In the genomic region with DNA sequence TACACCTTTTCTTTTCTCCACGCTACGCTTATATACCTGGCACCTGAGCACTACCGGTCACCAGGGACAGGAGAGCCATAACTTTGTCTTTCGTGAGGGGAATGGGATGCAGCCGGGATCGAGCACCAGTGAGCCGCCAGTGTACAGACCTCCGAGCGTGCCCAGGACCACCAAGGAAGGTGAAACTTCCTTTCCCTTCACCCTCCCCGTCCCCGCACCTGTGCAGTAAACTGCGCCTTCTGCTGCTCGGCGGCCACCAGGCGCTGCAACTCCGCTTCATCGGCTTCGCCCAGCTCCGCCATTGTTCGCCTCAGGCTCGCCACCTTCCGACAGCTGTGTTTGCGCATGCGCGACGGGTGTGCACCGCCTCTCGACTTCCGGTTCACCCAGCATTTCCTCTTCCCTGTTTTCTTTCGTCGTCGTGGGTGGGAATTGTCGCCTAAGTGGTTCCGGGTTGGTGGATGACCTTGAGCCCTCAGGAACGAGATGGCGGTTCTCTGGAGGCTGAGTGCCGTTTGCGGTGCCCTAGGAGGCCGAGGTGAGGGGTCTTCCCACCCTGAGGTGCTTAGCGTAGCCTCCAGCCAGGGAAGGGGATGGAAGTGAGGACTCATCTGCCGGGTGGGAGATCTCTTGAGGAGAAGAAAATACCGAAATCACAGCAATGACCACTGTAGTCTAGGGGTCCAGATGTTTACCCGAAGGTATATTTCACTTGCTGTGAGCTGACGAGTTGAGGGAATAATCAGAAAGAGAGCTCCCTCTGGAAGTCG, we compare ENCODE assay signal across 1 cellular context.
A peak's percentile ranks its signal among the peaks of the same experiment; 100 is the strongest.
TF ChIP-seq lines count a peak whose summit lies in the region.

SDHD (plus strand) TSS at position 452 of the 770 bp plus-strand sequence; CDS start at position 487, 35 bp downstream.
TIMM8B (minus strand) TSS at position 335 of the 770 bp plus-strand sequence; CDS start at position 302, 33 bp downstream.

TF ChIP-seq in K562, 482 proteins besides CTCF, POLR2A, EP300 and RAD21 (continued from another document and continues in another):
- TF ChIP-seq, protein P1, sequence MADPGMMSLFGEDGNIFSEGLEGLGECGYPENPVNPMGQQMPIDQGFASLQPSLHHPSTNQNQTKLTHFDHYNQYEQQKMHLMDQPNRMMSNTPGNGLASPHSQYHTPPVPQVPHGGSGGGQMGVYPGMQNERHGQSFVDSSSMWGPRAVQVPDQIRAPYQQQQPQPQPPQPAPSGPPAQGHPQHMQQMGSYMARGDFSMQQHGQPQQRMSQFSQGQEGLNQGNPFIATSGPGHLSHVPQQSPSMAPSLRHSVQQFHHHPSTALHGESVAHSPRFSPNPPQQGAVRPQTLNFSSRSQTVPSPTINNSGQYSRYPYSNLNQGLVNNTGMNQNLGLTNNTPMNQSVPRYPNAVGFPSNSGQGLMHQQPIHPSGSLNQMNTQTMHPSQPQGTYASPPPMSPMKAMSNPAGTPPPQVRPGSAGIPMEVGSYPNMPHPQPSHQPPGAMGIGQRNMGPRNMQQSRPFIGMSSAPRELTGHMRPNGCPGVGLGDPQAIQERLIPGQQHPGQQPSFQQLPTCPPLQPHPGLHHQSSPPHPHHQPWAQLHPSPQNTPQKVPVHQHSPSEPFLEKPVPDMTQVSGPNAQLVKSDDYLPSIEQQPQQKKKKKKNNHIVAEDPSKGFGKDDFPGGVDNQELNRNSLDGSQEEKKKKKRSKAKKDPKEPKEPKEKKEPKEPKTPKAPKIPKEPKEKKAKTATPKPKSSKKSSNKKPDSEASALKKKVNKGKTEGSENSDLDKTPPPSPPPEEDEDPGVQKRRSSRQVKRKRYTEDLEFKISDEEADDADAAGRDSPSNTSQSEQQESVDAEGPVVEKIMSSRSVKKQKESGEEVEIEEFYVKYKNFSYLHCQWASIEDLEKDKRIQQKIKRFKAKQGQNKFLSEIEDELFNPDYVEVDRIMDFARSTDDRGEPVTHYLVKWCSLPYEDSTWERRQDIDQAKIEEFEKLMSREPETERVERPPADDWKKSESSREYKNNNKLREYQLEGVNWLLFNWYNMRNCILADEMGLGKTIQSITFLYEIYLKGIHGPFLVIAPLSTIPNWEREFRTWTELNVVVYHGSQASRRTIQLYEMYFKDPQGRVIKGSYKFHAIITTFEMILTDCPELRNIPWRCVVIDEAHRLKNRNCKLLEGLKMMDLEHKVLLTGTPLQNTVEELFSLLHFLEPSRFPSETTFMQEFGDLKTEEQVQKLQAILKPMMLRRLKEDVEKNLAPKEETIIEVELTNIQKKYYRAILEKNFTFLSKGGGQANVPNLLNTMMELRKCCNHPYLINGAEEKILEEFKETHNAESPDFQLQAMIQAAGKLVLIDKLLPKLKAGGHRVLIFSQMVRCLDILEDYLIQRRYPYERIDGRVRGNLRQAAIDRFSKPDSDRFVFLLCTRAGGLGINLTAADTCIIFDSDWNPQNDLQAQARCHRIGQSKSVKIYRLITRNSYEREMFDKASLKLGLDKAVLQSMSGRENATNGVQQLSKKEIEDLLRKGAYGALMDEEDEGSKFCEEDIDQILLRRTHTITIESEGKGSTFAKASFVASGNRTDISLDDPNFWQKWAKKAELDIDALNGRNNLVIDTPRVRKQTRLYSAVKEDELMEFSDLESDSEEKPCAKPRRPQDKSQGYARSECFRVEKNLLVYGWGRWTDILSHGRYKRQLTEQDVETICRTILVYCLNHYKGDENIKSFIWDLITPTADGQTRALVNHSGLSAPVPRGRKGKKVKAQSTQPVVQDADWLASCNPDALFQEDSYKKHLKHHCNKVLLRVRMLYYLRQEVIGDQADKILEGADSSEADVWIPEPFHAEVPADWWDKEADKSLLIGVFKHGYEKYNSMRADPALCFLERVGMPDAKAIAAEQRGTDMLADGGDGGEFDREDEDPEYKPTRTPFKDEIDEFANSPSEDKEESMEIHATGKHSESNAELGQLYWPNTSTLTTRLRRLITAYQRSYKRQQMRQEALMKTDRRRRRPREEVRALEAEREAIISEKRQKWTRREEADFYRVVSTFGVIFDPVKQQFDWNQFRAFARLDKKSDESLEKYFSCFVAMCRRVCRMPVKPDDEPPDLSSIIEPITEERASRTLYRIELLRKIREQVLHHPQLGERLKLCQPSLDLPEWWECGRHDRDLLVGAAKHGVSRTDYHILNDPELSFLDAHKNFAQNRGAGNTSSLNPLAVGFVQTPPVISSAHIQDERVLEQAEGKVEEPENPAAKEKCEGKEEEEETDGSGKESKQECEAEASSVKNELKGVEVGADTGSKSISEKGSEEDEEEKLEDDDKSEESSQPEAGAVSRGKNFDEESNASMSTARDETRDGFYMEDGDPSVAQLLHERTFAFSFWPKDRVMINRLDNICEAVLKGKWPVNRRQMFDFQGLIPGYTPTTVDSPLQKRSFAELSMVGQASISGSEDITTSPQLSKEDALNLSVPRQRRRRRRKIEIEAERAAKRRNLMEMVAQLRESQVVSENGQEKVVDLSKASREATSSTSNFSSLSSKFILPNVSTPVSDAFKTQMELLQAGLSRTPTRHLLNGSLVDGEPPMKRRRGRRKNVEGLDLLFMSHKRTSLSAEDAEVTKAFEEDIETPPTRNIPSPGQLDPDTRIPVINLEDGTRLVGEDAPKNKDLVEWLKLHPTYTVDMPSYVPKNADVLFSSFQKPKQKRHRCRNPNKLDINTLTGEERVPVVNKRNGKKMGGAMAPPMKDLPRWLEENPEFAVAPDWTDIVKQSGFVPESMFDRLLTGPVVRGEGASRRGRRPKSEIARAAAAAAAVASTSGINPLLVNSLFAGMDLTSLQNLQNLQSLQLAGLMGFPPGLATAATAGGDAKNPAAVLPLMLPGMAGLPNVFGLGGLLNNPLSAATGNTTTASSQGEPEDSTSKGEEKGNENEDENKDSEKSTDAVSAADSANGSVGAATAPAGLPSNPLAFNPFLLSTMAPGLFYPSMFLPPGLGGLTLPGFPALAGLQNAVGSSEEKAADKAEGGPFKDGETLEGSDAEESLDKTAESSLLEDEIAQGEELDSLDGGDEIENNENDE (IDR thresholded peaks at IDR 0.05; ENCODE audit: low read depth, low read length): no peak
- peak in 1 of 2 experiments; percentile 43; a peak in 1 of 4 replicates for TF ChIP-seq CSDE1 (IDR thresholded peaks at IDR 0.05)
- 0 out of 2 replicates have a peak, but pooled peaks have one; percentile 24 for TF ChIP-seq NCOR1 (IDR thresholded peaks at IDR 0.05)
- TF ChIP-seq IRF9 (tag; IDR thresholded peaks at IDR 0.05): no peak
- TF ChIP-seq SP2 (IDR thresholded peaks at IDR 0.05; ENCODE audit: extremely low read depth, low read depth, low read length, poor library complexity, severe bottlenecking): peak; percentile 38
- no peak for TF ChIP-seq ZNF584 (CRISPR knock-in tag; IDR thresholded peaks at IDR 0.05; ENCODE audit: low read depth)
- peak; percentile 89 for TF ChIP-seq GTF2E2 (tag; IDR thresholded peaks at IDR 0.05)
- peak; percentile 97 for TF ChIP-seq RBFOX2 (IDR thresholded peaks at IDR 0.05; ENCODE audit: low read depth, low read length)
- TF ChIP-seq ZKSCAN8 (CRISPR knock-in tag; IDR thresholded peaks at IDR 0.05): no peak
- TF ChIP-seq, protein P2, sequence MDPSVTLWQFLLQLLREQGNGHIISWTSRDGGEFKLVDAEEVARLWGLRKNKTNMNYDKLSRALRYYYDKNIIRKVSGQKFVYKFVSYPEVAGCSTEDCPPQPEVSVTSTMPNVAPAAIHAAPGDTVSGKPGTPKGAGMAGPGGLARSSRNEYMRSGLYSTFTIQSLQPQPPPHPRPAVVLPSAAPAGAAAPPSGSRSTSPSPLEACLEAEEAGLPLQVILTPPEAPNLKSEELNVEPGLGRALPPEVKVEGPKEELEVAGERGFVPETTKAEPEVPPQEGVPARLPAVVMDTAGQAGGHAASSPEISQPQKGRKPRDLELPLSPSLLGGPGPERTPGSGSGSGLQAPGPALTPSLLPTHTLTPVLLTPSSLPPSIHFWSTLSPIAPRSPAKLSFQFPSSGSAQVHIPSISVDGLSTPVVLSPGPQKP (CRISPR knock-in tag; IDR thresholded peaks at IDR 0.05): no peak
- TF ChIP-seq, protein P3, sequence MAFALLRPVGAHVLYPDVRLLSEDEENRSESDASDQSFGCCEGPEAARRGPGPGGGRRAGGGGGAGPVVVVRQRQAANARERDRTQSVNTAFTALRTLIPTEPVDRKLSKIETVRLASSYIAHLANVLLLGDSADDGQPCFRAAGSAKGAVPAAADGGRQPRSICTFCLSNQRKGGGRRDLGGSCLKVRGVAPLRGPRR (CRISPR knock-in tag; IDR thresholded peaks at IDR 0.05): peak; percentile 18; the same call in 1 of the 2 replicates
- no peak for TF ChIP-seq RBM14 (IDR thresholded peaks at IDR 0.05; ENCODE audit: borderline replicate concordance, insufficient read depth, low read depth, low read length)
- peak; percentile 7; the same call in 1 of the 2 replicates for TF ChIP-seq GTF2F1 (IDR thresholded peaks at IDR 0.05; ENCODE audit: low read depth, low read length)
- peak; percentile 29; the same call in 1 of the 2 replicates for TF ChIP-seq CBFB (CRISPR knock-in tag; IDR thresholded peaks at IDR 0.05)
- TF ChIP-seq ATF3 (IDR thresholded peaks at IDR 0.05): no peak
- no peak for TF ChIP-seq ATF3 (CRISPR knock-in tag; conservative IDR thresholded peaks at IDR 0.05)
- TF ChIP-seq PREB (CRISPR knock-in tag; IDR thresholded peaks at IDR 0.05): no peak
- no peak for TF ChIP-seq SETDB1 (IDR thresholded peaks at IDR 0.05; ENCODE audit: low read length)
- TF ChIP-seq, protein P4, sequence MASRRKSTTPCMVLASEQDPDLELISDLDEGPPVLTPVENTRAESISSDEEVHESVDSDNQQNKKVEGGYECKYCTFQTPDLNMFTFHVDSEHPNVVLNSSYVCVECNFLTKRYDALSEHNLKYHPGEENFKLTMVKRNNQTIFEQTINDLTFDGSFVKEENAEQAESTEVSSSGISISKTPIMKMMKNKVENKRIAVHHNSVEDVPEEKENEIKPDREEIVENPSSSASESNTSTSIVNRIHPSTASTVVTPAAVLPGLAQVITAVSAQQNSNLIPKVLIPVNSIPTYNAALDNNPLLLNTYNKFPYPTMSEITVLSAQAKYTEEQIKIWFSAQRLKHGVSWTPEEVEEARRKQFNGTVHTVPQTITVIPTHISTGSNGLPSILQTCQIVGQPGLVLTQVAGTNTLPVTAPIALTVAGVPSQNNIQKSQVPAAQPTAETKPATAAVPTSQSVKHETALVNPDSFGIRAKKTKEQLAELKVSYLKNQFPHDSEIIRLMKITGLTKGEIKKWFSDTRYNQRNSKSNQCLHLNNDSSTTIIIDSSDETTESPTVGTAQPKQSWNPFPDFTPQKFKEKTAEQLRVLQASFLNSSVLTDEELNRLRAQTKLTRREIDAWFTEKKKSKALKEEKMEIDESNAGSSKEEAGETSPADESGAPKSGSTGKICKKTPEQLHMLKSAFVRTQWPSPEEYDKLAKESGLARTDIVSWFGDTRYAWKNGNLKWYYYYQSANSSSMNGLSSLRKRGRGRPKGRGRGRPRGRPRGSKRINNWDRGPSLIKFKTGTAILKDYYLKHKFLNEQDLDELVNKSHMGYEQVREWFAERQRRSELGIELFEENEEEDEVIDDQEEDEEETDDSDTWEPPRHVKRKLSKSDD (conservative IDR thresholded peaks at IDR 0.05; ENCODE audit: low read length): no peak
- peak; percentile 99 for TF ChIP-seq SNIP1 (IDR thresholded peaks at IDR 0.05; ENCODE audit: low read depth)
- peak; percentile 63; the same call in 1 of the 2 replicates for TF ChIP-seq FOXP4 (CRISPR knock-in tag; IDR thresholded peaks at IDR 0.05; ENCODE audit: borderline replicate concordance)
- TF ChIP-seq CHD4 (IDR thresholded peaks at IDR 0.05; ENCODE audit: insufficient read depth, insufficient replicate concordance, low read depth, low read length, poor library complexity, severe bottlenecking): no peak
- TF ChIP-seq BRD9 (IDR thresholded peaks at IDR 0.05; ENCODE audit: low read depth, partially characterized antibody): no peak
- no peak for TF ChIP-seq TFE3 (CRISPR knock-in tag; IDR thresholded peaks at IDR 0.05)
- TF ChIP-seq KAT8 (IDR thresholded peaks at IDR 0.05; ENCODE audit: low read depth): peak; percentile 66; the same call in 1 of the 2 replicates
- no peak for TF ChIP-seq SMARCA5 (IDR thresholded peaks at IDR 0.05)
- TF ChIP-seq CHCHD3 (CRISPR knock-in tag; IDR thresholded peaks at IDR 0.05): no peak
- TF ChIP-seq DPF2 (IDR thresholded peaks at IDR 0.05): peak; percentile 42; the same call in 1 of the 2 replicates
